9 cellular contexts compared by ENCODE assay signal in genomic region chr3:167691366-167691765, GRCh38.
A peak's percentile ranks its signal among the peaks of the same experiment; 100 is the strongest.
DNase-seq lines count a peak whose midpoint lies in the region; ATAC-seq and TF ChIP-seq lines count a peak whose summit lies in the region.
"Had no signal": no experiment of that assay in that cellular context is flagged by ENCODE, and none has a peak within 500 bp of the region (broad histone marks: within the 10 kb centered on the region; RNA-seq: fewer than 3 reads in every experiment).

No MANE protein-coding gene starts in this region.

- no peaks in the 10 kb centered on the region; the same call in 1 of the 2 replicates for H4K20me1 ChIP-seq in KMS-11 (ENCODE audit: insufficient read depth)

- H3K36me3 Mint-ChIP-seq in activated naive CD8-positive, alpha-beta T cell treated with anti-CD3 and anti-CD28 coated beads, Interleukin-2, amount 50 U/mL, for 24 hours (ENCODE audit: low read depth) = peaks cover 37% of the 10 kb centered on the region

- H2AFZ ChIP-seq in KMS-11 (ENCODE audit: low read depth) = no peak overlapping the region

- H3K4me3 ChIP-seq in KMS-11 (IDR thresholded peaks at IDR 0.05; ENCODE audit: insufficient read depth, low read depth, low read length) = no peak overlapping the region

- H3K4me2 ChIP-seq in KMS-11 = peak overlapping the region; percentile 43

- H3K4me3 Mint-ChIP-seq in activated naive CD8-positive, alpha-beta T cell treated with anti-CD3 and anti-CD28 coated beads, Interleukin-2, amount 50 U/mL, for 24 hours = no peak overlapping the region
- H3K4me3 Mint-ChIP-seq: brain had no signal

- intact Hi-C loops in head of caudate nucleus (cut with DNase I) = no loop called here

- H3K27ac Mint-ChIP-seq in activated naive CD8-positive, alpha-beta T cell treated with anti-CD3 and anti-CD28 coated beads, Interleukin-2, amount 50 U/mL, for 24 hours = peak overlapping the region; percentile 79

- peaks cover 32% of the 10 kb centered on the region for H3K4me1 ChIP-seq in KMS-11 (ENCODE audit: low read depth, poor library complexity, severe bottlenecking)

- H3K27ac ChIP-seq in KMS-11 = peak overlapping the region; percentile 28; the same call in 1 of the 2 replicates

- no peaks in the 10 kb centered on the region for H3K79me2 ChIP-seq in KMS-11 (ENCODE audit: insufficient read depth, low read depth)

- peak; percentile 65 for DNase-seq in GM13976 (ENCODE audit: low spot score)
- DNase-seq in activated naive CD8-positive, alpha-beta T cell treated with anti-CD3 and anti-CD28 coated beads, Interleukin-2, amount 50 U/mL, for 24 hours = peak; percentile 11
- DNase-seq in head of caudate nucleus = no peak
- DNase-seq in NCI-H187 treated with DMSO at 0.1 percent for 48 hours (lab: John Stamatoyannopoulos, UW) = no peak
- no peak for DNase-seq in DMS114 treated with DMSO at 0.1 percent for 48 hours (lab: John Stamatoyannopoulos, UW; ENCODE audit: unreplicated experiment)
- DNase-seq in DMS53 treated with DMSO at 0.1 percent for 48 hours (lab: John Stamatoyannopoulos, UW; ENCODE audit: unreplicated experiment) = no peak

- no peaks in the 10 kb centered on the region for H3K36me3 ChIP-seq in KMS-11 (ENCODE audit: insufficient read depth)

- ATAC-seq in GM21528 (IDR thresholded peaks at IDR 0.05; ENCODE audit: low FRiP score, unreplicated experiment) = peak; percentile 100
- peak; percentile 100 for ATAC-seq in activated naive CD8-positive, alpha-beta T cell treated with anti-CD3 and anti-CD28 coated beads, Interleukin-2, amount 50 U/mL, for 24 hours

- in situ Hi-C loops in GM13976 (cut with MboI; ENCODE audit: low sequenced_read_pairs, unreplicated experiment) = no loop called here

- H3K9ac ChIP-seq in KMS-11 = no peak overlapping the region

- TF ChIP-seq CTCF in GM13976 (IDR thresholded peaks at IDR 0.05; ENCODE audit: borderline replicate concordance, control extremely low read depth, extremely low read depth, insufficient read depth, missing control alignments) (no peak), KMS-11 (conservative IDR thresholded peaks at IDR 0.05; ENCODE audit: low read depth, low read length) (no peak)

- H3K27me3 Mint-ChIP-seq in activated naive CD8-positive, alpha-beta T cell treated with anti-CD3 and anti-CD28 coated beads, Interleukin-2, amount 50 U/mL, for 24 hours = no peaks in the 10 kb centered on the region
- H3K27me3 Mint-ChIP-seq: brain had no signal

- H3K9me3 Mint-ChIP-seq in activated naive CD8-positive, alpha-beta T cell treated with anti-CD3 and anti-CD28 coated beads, Interleukin-2, amount 50 U/mL, for 24 hours = no peaks in the 10 kb centered on the region
- H3K9me3 Mint-ChIP-seq: brain had no signal

- H3K27me3 ChIP-seq in KMS-11 (ENCODE audit: insufficient read depth, low read depth) = no peaks in the 10 kb centered on the region

- peaks cover 34% of the 10 kb centered on the region for H3K4me1 Mint-ChIP-seq in activated naive CD8-positive, alpha-beta T cell treated with anti-CD3 and anti-CD28 coated beads, Interleukin-2, amount 50 U/mL, for 24 hours
- H3K4me1 Mint-ChIP-seq: brain had no signal

Comparison
In these comparisons a context has a peak if more than half of its experiments do, and no peak if none do; other contexts are left out.
1. DNase-seq: peak in GM13976 (single experiment) and activated naive CD8-positive, alpha-beta T cell treated with anti-CD3 and anti-CD28 coated beads, Interleukin-2, amount 50 U/mL, for 24 hours (single experiment); none in head of caudate nucleus (0 of 42), NCI-H187 treated with DMSO at 0.1 percent for 48 hours (single experiment), DMS114 treated with DMSO at 0.1 percent for 48 hours (single experiment) and DMS53 treated with DMSO at 0.1 percent for 48 hours (single experiment).